In genomic region chr1:29124366-29125236, GRCh38 we compare ENCODE assay signal across 8 cellular contexts. TPM values are rescaled to one million over a fixed set of nuclear protein-coding genes. Genes with fewer than 3 reads are reported as not detected.
A peak's percentile ranks its signal among the peaks of the same experiment; 100 is the strongest.
DNase-seq lines count a peak whose midpoint lies in the region; ATAC-seq and TF ChIP-seq lines count a peak whose summit lies in the region.

No MANE protein-coding gene starts in this region.

- H3K27ac ChIP-seq in PC-9, result no peak overlapping the region
- H3K27ac ChIP-seq in tibial artery, result peak overlapping the region; percentile 96 to 100

- 0 out of 2 replicates have a peak, but pooled peaks cover 3% of the 10 kb centered on the region for H3K27me3 ChIP-seq in PC-9 (ENCODE audit: insufficient read depth, low read depth)
- H3K27me3 ChIP-seq in neuron (ENCODE audit: insufficient read depth, low read length), result no peaks in the 10 kb centered on the region
- no peaks in the 10 kb centered on the region for H3K27me3 ChIP-seq in tibial artery

- H3K9me3 ChIP-seq in PC-9 (ENCODE audit: insufficient read depth, low read depth) (no peaks in the 10 kb centered on the region), neuron (ENCODE audit: low read length) (no peaks in the 10 kb centered on the region), tibial artery (no peaks in the 10 kb centered on the region)

- no peak for ATAC-seq in HG03378 (IDR thresholded peaks at IDR 0.05; ENCODE audit: unreplicated experiment)

- H3K4me1 ChIP-seq in PC-9 (replicated peaks; ENCODE audit: insufficient read depth) (no peaks in the 10 kb centered on the region), neuron (ENCODE audit: insufficient read depth, low read length) (peaks cover 9% of the 10 kb centered on the region), tibial artery (peaks cover 0 to 43% (median 27%) of the 10 kb centered on the region in 4 donors)

- no peaks in the 10 kb centered on the region for H3F3A ChIP-seq in PC-9 (ENCODE audit: insufficient read depth, low read depth)

- DNase-seq in GM12864 (ENCODE audit: low read depth), result no peak
- DNase-seq in PC-9, result peak in 1 of 2 experiments; percentile 70
- peak; percentile 29 for DNase-seq in activated T-helper 9 cell treated with anti-CD3 and anti-CD28 coated beads, Interleukin-2, amount 50 U/mL, for 16 hours (ENCODE audit: low read depth)
- DNase-seq in fibroblast of villous mesenchyme (ENCODE audit: low read depth), result peak; percentile 74
- peak; percentile 74 to 91 for DNase-seq in tibial artery
- no peak for DNase-seq in NK-92 (lab: John Stamatoyannopoulos, UW; ENCODE audit: unreplicated experiment)

- peak overlapping the region; percentile 80 for H2AFZ ChIP-seq in PC-9
- peak overlapping the region; percentile 93 for H2AFZ ChIP-seq in neuron (ENCODE audit: low read depth, low read length)

- CTCF ChIA-PET in PC-9 (lab: Charles Lee), result interaction anchor here (0.5 to 1.1 kb wide), 2 partner anchors 9 to 32 kb away, joined by 3 to 10 read pairs; no protein-coding TSS in a partner anchor

- POLR2A ChIA-PET in PC-9 (lab: Charles Lee; ENCODE audit: unreplicated experiment), result interaction anchor here (0.5 to 0.7 kb wide), 4 partner anchors 18 to 1932 kb away, joined by 3 to 35 read pairs (median 4); partner anchors contain the start of genes GMEB1 and YTHDF2

- H3K4me2 ChIP-seq in PC-9, result peak overlapping the region; percentile 88

- H4K20me1 ChIP-seq in PC-9 (ENCODE audit: insufficient read depth), result no peaks in the 10 kb centered on the region

- intact Hi-C loops in PC-9 (cut with micrococcal nuclease; ENCODE audit: unreplicated experiment) (no loop called here), tibial artery (cut with DNase I; ENCODE audit: low total_unique reads) (loop anchor here (5.0 kb wide), 2 partner anchors 58 to 237 kb away; partner anchors contain the start of gene SRSF4)

- H3K36me3 ChIP-seq in PC-9 (ENCODE audit: low read depth), result no peaks in the 10 kb centered on the region
- H3K36me3 ChIP-seq in neuron (ENCODE audit: insufficient read depth, low read length), result peaks cover 7% of the 10 kb centered on the region
- H3K36me3 ChIP-seq in tibial artery, result no peaks in the 10 kb centered on the region

- H3K9me2 ChIP-seq in PC-9 (ENCODE audit: insufficient read depth), result no peaks in the 10 kb centered on the region

- H3K4me3 ChIP-seq in GM12864 (ENCODE audit: low read depth, low read length), result peak overlapping the region; percentile 54
- H3K4me3 ChIP-seq in PC-9, result peak overlapping the region; percentile 53
- peak overlapping the region; percentile 70 for H3K4me3 ChIP-seq in fibroblast of villous mesenchyme (ENCODE audit: low read depth, low read length)
- peak overlapping the region; percentile 46 for H3K4me3 ChIP-seq in neuron (ENCODE audit: low read length)
- H3K4me3 ChIP-seq in tibial artery, result peak overlapping the region; percentile 78 to 85

- TF ChIP-seq CTCF in GM12864 (IDR thresholded peaks at IDR 0.05; ENCODE audit: low read depth, low read length, missing control alignments), result peak; percentile 26
- TF ChIP-seq CTCF in PC-9 (conservative IDR thresholded peaks at IDR 0.05), result peak; percentile 58
- peak; percentile 68 for TF ChIP-seq CTCF in fibroblast of villous mesenchyme (IDR thresholded peaks at IDR 0.05; ENCODE audit: insufficient read depth, low read depth, low read length)
- peak; percentile 92 to 99 for TF ChIP-seq CTCF in tibial artery (IDR thresholded peaks at IDR 0.05)

- no TSS peak for BruUV-seq in PC-9 (replicated peaks; lab: Mats Ljungman, UMichigan)

- H3K79me2 ChIP-seq in PC-9 (ENCODE audit: low read depth), result no peaks in the 10 kb centered on the region

RNA-seq across cellular contexts. Expression of gene TMEM200B, which starts 0.9 kb away (rescaled TPM):
- total RNA-seq in PC-9 (2021) (1.1 and 1.2 TPM in 2 replicates), fibroblast of villous mesenchyme (14.2 and 14.8 TPM in 2 replicates)

RNA-seq across cellular contexts. Expression of gene SRSF4, which starts 57.1 kb away (rescaled TPM):
- total RNA-seq in PC-9 (2021) (75.7 and 87.6 TPM in 2 replicates), fibroblast of villous mesenchyme (33.5 and 44.0 TPM in 2 replicates)

Comparison
In these comparisons a context has a peak if more than half of its experiments do, and no peak if none do; other contexts are left out.
1. DNase-seq: peak in activated T-helper 9 cell treated with anti-CD3 and anti-CD28 coated beads, Interleukin-2, amount 50 U/mL, for 16 hours (single experiment), fibroblast of villous mesenchyme (single experiment) and tibial artery (2 of 2); none in GM12864 (single experiment) and NK-92 (single experiment).
2. CTCF ChIP-seq: peak in every context shown above with its lines; median percentile 96 in tibial artery; 68 in fibroblast of villous mesenchyme; 58 in PC-9; 26 in GM12864.
3. Peak in every context shown above with its lines, with median percentiles within 50 percentile points of each other: H3K4me3 ChIP-seq.